ENCODE assay signal across 8 cellular contexts in the genomic region with DNA sequence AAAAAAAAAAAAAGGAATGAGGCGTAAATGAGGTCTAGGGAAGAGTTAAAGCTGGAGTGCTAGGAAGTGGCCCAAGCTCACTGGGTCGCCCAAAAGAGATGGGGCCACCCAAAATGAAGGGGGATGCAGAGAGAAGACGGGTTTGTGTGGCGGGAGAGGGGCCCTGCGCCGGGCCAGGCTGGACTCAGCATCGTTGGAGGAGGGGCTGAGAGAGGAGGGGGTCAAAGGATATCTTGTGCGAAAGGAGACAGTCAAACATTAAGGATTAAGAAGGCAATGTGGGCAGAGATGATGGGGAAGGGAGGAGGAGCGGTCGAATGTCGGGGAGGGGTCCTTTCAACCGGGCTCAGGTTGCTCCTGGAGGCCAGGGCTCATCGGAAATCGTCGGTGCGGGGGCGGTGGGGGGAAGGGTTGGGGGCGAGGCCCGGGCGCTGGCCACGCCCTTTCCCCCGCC. TPM values are rescaled to one million over a fixed set of nuclear protein-coding genes. Genes with fewer than 3 reads are reported as not detected.
DNase-seq lines count a peak whose midpoint lies in the region; ATAC-seq, FAIRE-seq and TF ChIP-seq lines count a peak whose summit lies in the region.

No MANE protein-coding gene starts in this region.

- no peak for FAIRE-seq in HTR-8/SVneo (lab: Jason Lieb, UNC)

- no peaks in the 10 kb centered on the region for H3K9me3 Mint-ChIP-seq in activated T-helper 2 cell treated with anti-CD3 and anti-CD28 coated beads, Interferon-gamma antibody, Interleukin-2, Interleukin-4, amounts not matched to agents 10 μg/mL and 5 μg/mL and 100 μg/mL, durations not matched to agents 14 hours and 24 hours and 36 hours

- peaks cover 11% of the 10 kb centered on the region for H3K36me3 Mint-ChIP-seq in activated T-helper 2 cell treated with anti-CD3 and anti-CD28 coated beads, Interferon-gamma antibody, Interleukin-2, Interleukin-4, amounts not matched to agents 10 μg/mL and 5 μg/mL and 100 μg/mL, durations not matched to agents 14 hours and 24 hours and 36 hours (ENCODE audit: low read depth)

- TF ChIP-seq EP300 in SK-N-SH (IDR thresholded peaks at IDR 0.05; ENCODE audit: borderline replicate concordance in 1 of 2, low read depth in 1 of 2, low read length in 1 of 2) = no peak
- no peak for TF ChIP-seq EP300 in suprapubic skin (IDR thresholded peaks at IDR 0.05)

- peaks cover 2% of the 10 kb centered on the region; the same call in 1 of the 2 replicates for H4K20me1 ChIP-seq in SK-N-SH (ENCODE audit: insufficient read depth)

- no peaks in the 10 kb centered on the region for H3K27me3 Mint-ChIP-seq in activated T-helper 2 cell treated with anti-CD3 and anti-CD28 coated beads, Interferon-gamma antibody, Interleukin-2, Interleukin-4, amounts not matched to agents 10 μg/mL and 5 μg/mL and 100 μg/mL, durations not matched to agents 14 hours and 24 hours and 36 hours (ENCODE audit: low read depth)

- H3K9me3 ChIP-seq in SK-N-SH (no peaks in the 10 kb centered on the region), iPS-20b (ENCODE audit: insufficient read depth, low read depth, low read length) (no peaks in the 10 kb centered on the region), suprapubic skin (no peaks in the 10 kb centered on the region)

- WGBS in SK-N-SH (ENCODE audit: low lambda C conversion rate) = 6% methylated on average over 18 of the region's 22 CpGs
- WGBS in suprapubic skin = 4% methylated on average over 15 of the region's 22 CpGs

- H3K9ac ChIP-seq in SK-N-SH (peak overlapping the region; percentile 43), iPS-20b (ENCODE audit: low read depth, low read length) (peak overlapping the region; percentile 85; the same call in 1 of the 2 replicates)

- H3K9me2 ChIP-seq in SK-N-SH = no peaks in the 10 kb centered on the region

- H3K4me1 ChIP-seq in SK-N-SH (ENCODE audit: control insufficient read depth in 1 of 2, insufficient read depth in 2 of 2, low read depth in 1 of 2, low read length in 1 of 2) (peaks cover 8 to 10% of the 10 kb centered on the region in 2 experiments; a peak in 1 of 4 replicates), iPS-20b (ENCODE audit: insufficient read depth, low read length) (peaks cover 6% of the 10 kb centered on the region; the same call in 1 of the 2 replicates), suprapubic skin (peaks cover 26% of the 10 kb centered on the region)

- no peaks in the 10 kb centered on the region for H3K36me3 ChIP-seq in SK-N-SH (replicated peaks in 1 of 2; ENCODE audit: control insufficient read depth in 1 of 2, insufficient read depth in 2 of 2, low read length in 1 of 2)
- no peaks in the 10 kb centered on the region for H3K36me3 ChIP-seq in iPS-20b (ENCODE audit: insufficient read depth, low read depth, low read length)
- H3K36me3 ChIP-seq in suprapubic skin = no peaks in the 10 kb centered on the region

- H3K27me3 ChIP-seq in SK-N-SH (ENCODE audit: insufficient read depth) = no peaks in the 10 kb centered on the region
- no peaks in the 10 kb centered on the region for H3K27me3 ChIP-seq in iPS-20b (ENCODE audit: insufficient read depth, low read length)
- no peaks in the 10 kb centered on the region for H3K27me3 ChIP-seq in suprapubic skin

- peak overlapping the region; percentile 41 to 57 for H3K4me3 ChIP-seq in SK-N-SH (ENCODE audit: low read depth in 2 of 2, low read length in 1 of 2)
- H3K4me3 ChIP-seq in iPS-20b (ENCODE audit: low read length) = peak overlapping the region; percentile 64
- H3K4me3 ChIP-seq in suprapubic skin = peak overlapping the region; percentile 43

- no peak for ATAC-seq in SK-N-SH treated with all-trans-retinoic acid at 6 μM for 48 hours

- DNase-seq in SK-N-SH = no peak
- DNase-seq in activated T-helper 2 cell treated with anti-CD3 and anti-CD28 coated beads, Interferon-gamma antibody, Interleukin-2, Interleukin-4, amounts not matched to agents 10 μg/mL and 5 μg/mL and 100 μg/mL, durations not matched to agents 14 hours and 24 hours and 36 hours (ENCODE audit: low spot score) = no peak
- DNase-seq in suprapubic skin (ENCODE audit: low spot score in 2 of 2) = no peak
- DNase-seq in GM10266 (ENCODE audit: extremely low spot score) = no peak
- DNase-seq in HTR-8/SVneo (ENCODE audit: insufficient read length, low spot score) = no peak
- no peak for DNase-seq in stimulated activated CD4-positive, alpha-beta T cell treated with anti-CD3 and anti-CD28 coated beads, Interleukin-4, amount 100 ng/mL, for 24 hours

- H3K27ac Mint-ChIP-seq in activated T-helper 2 cell treated with anti-CD3 and anti-CD28 coated beads, Interferon-gamma antibody, Interleukin-2, Interleukin-4, amounts not matched to agents 10 μg/mL and 5 μg/mL and 100 μg/mL, durations not matched to agents 14 hours and 24 hours and 36 hours = peak overlapping the region; percentile 95

- peak overlapping the region; percentile 68 for H3K4me2 ChIP-seq in SK-N-SH

- peak overlapping the region; percentile 62 to 84 for H3K27ac ChIP-seq in SK-N-SH (ENCODE audit: low read depth in 2 of 2, low read length in 1 of 2)
- peak overlapping the region; percentile 59 for H3K27ac ChIP-seq in iPS-20b (ENCODE audit: low read length)
- no peak overlapping the region for H3K27ac ChIP-seq in suprapubic skin

- H3F3A ChIP-seq in SK-N-SH (replicated peaks; ENCODE audit: insufficient read depth) = peaks cover 9% of the 10 kb centered on the region

- peak overlapping the region; percentile 93 for H2AFZ ChIP-seq in SK-N-SH (ENCODE audit: low read depth)

- CTCF ChIA-PET in SK-N-SH (lab: Yijun Ruan, JAX) = interaction anchor here (0.5 to 3.0 kb wide), 34 partner anchors 9 to 404 kb away, joined by 3 to 49 read pairs (median 3); partner anchors contain the start of genes DNM2, QTRT1 and TMED1

- TF ChIP-seq POLR2A in suprapubic skin (IDR thresholded peaks at IDR 0.05) = no peak

- TF ChIP-seq CTCF in SK-N-SH (IDR thresholded peaks at IDR 0.05) (no peak), suprapubic skin (IDR thresholded peaks at IDR 0.05) (no peak), GM10266 (IDR thresholded peaks at IDR 0.05; ENCODE audit: control insufficient read depth, insufficient read depth, low read depth, missing control alignments) (no peak)

- intact Hi-C loops in activated T-helper 2 cell treated with anti-CD3 and anti-CD28 coated beads, Interferon-gamma antibody, Interleukin-2, Interleukin-4, amounts not matched to agents 10 μg/mL and 5 μg/mL and 100 μg/mL, durations not matched to agents 14 hours and 24 hours and 36 hours (cut with micrococcal nuclease) = loop anchor here (2.0 kb wide), 1 partner anchor 58 kb away; the partner anchor contains the start of genes TIMM29 and YIPF2

- TF ChIP-seq RAD21 in SK-N-SH (IDR thresholded peaks at IDR 0.05; ENCODE audit: low read length) = no peak

- H3K4me3 Mint-ChIP-seq in activated T-helper 2 cell treated with anti-CD3 and anti-CD28 coated beads, Interferon-gamma antibody, Interleukin-2, Interleukin-4, amounts not matched to agents 10 μg/mL and 5 μg/mL and 100 μg/mL, durations not matched to agents 14 hours and 24 hours and 36 hours (ENCODE audit: low read depth) = peak overlapping the region; percentile 81

- H3K79me2 ChIP-seq in SK-N-SH (ENCODE audit: insufficient read depth) = peaks cover 39% of the 10 kb centered on the region

- POLR2A ChIA-PET in SK-N-SH (lab: Yijun Ruan, JAX) = interaction anchor here (0.5 to 0.6 kb wide), 2 partner anchors 44 to 379 kb away, joined by 3 to 4 read pairs; no protein-coding TSS in a partner anchor

- H3K4me1 Mint-ChIP-seq in activated T-helper 2 cell treated with anti-CD3 and anti-CD28 coated beads, Interferon-gamma antibody, Interleukin-2, Interleukin-4, amounts not matched to agents 10 μg/mL and 5 μg/mL and 100 μg/mL, durations not matched to agents 14 hours and 24 hours and 36 hours (ENCODE audit: low read depth) = peaks cover 21% of the 10 kb centered on the region

RNA-seq across cellular contexts. Expression of gene CARM1, which starts 0.8 kb away (rescaled TPM):
- 38.2 and 62.2 TPM in 2 replicates for polyA plus RNA-seq in SK-N-SH (2012; rRNA removed)
- 27.2 and 45.0 TPM in 2 replicates for polyA plus RNA-seq in SK-N-SH (2012; cell fraction: cytosol; rRNA removed)
- polyA plus RNA-seq in SK-N-SH (2012; cell fraction: nucleus; rRNA removed) = 80.0 and 95.2 TPM in 2 replicates
- 87.5 and 89.3 TPM in 2 replicates for total RNA-seq in activated T-helper 2 cell treated with anti-CD3 and anti-CD28 coated beads, Interferon-gamma antibody, Interleukin-2, Interleukin-4, amounts not matched to agents 10 μg/mL and 5 μg/mL and 100 μg/mL, durations not matched to agents 14 hours and 24 hours and 36 hours
- 10 to 100 TPM; 19.8 to 26.6 (median 23.2) TPM for total RNA-seq in suprapubic skin

RNA-seq across cellular contexts. Expression of gene C19orf38, which starts 22.3 kb away (rescaled TPM):
- polyA plus RNA-seq in SK-N-SH (2012; rRNA removed) = 0.05 and 0.15 TPM in 2 replicates
- 0.06 and 0.07 TPM in 2 replicates for polyA plus RNA-seq in SK-N-SH (2012; cell fraction: cytosol; rRNA removed)
- 0.13 and 0.35 TPM in 2 replicates for polyA plus RNA-seq in SK-N-SH (2012; cell fraction: nucleus; rRNA removed)
- 3.9 and 4.3 TPM in 2 replicates for total RNA-seq in activated T-helper 2 cell treated with anti-CD3 and anti-CD28 coated beads, Interferon-gamma antibody, Interleukin-2, Interleukin-4, amounts not matched to agents 10 μg/mL and 5 μg/mL and 100 μg/mL, durations not matched to agents 14 hours and 24 hours and 36 hours
- total RNA-seq in suprapubic skin = 1 to 10 TPM in 1 of 4 donors, not detected in 3; 1.7 TPM

RNA-seq across cellular contexts. Expression of gene TMED1, which starts 34.5 kb away (rescaled TPM):
- polyA plus RNA-seq in SK-N-SH (2012; rRNA removed) = 77.7 and 92.4 TPM in 2 replicates
- polyA plus RNA-seq in SK-N-SH (2012; cell fraction: cytosol; rRNA removed) = 48.7 and 73.5 TPM in 2 replicates
- polyA plus RNA-seq in SK-N-SH (2012; cell fraction: nucleus; rRNA removed) = 41.0 and 42.2 TPM in 2 replicates
- 16.7 and 17.9 TPM in 2 replicates for total RNA-seq in activated T-helper 2 cell treated with anti-CD3 and anti-CD28 coated beads, Interferon-gamma antibody, Interleukin-2, Interleukin-4, amounts not matched to agents 10 μg/mL and 5 μg/mL and 100 μg/mL, durations not matched to agents 14 hours and 24 hours and 36 hours
- total RNA-seq in suprapubic skin = 10 to 100 TPM in 3 of 4 donors, 1 to 10 TPM in 1; 8.9 to 26.2 (median 20.4) TPM

RNA-seq across cellular contexts. Expression of gene YIPF2, which starts 57.9 kb away (rescaled TPM):
- polyA plus RNA-seq in SK-N-SH (2012; rRNA removed) = 61.3 and 62.5 TPM in 2 replicates
- polyA plus RNA-seq in SK-N-SH (2012; cell fraction: cytosol; rRNA removed) = 22.3 and 40.1 TPM in 2 replicates
- 84.7 and 85.3 TPM in 2 replicates for polyA plus RNA-seq in SK-N-SH (2012; cell fraction: nucleus; rRNA removed)
- total RNA-seq in activated T-helper 2 cell treated with anti-CD3 and anti-CD28 coated beads, Interferon-gamma antibody, Interleukin-2, Interleukin-4, amounts not matched to agents 10 μg/mL and 5 μg/mL and 100 μg/mL, durations not matched to agents 14 hours and 24 hours and 36 hours = 25.0 and 25.9 TPM in 2 replicates
- total RNA-seq in suprapubic skin = 10 to 100 TPM; 32.4 to 68.0 (median 50.2) TPM

RNA-seq across cellular contexts. Expression of gene TIMM29, which starts 58.1 kb away (rescaled TPM):
- polyA plus RNA-seq in SK-N-SH (2012; rRNA removed) = 11.7 and 12.5 TPM in 2 replicates
- 9.1 and 12.9 TPM in 2 replicates for polyA plus RNA-seq in SK-N-SH (2012; cell fraction: cytosol; rRNA removed)
- polyA plus RNA-seq in SK-N-SH (2012; cell fraction: nucleus; rRNA removed) = 10.5 and 11.2 TPM in 2 replicates
- total RNA-seq in activated T-helper 2 cell treated with anti-CD3 and anti-CD28 coated beads, Interferon-gamma antibody, Interleukin-2, Interleukin-4, amounts not matched to agents 10 μg/mL and 5 μg/mL and 100 μg/mL, durations not matched to agents 14 hours and 24 hours and 36 hours = 18.8 and 19.0 TPM in 2 replicates
- 10 to 100 TPM; 25.7 to 36.3 (median 33.0) TPM for total RNA-seq in suprapubic skin
